ENCODE assay signal across 18 cellular contexts in the genomic region with DNA sequence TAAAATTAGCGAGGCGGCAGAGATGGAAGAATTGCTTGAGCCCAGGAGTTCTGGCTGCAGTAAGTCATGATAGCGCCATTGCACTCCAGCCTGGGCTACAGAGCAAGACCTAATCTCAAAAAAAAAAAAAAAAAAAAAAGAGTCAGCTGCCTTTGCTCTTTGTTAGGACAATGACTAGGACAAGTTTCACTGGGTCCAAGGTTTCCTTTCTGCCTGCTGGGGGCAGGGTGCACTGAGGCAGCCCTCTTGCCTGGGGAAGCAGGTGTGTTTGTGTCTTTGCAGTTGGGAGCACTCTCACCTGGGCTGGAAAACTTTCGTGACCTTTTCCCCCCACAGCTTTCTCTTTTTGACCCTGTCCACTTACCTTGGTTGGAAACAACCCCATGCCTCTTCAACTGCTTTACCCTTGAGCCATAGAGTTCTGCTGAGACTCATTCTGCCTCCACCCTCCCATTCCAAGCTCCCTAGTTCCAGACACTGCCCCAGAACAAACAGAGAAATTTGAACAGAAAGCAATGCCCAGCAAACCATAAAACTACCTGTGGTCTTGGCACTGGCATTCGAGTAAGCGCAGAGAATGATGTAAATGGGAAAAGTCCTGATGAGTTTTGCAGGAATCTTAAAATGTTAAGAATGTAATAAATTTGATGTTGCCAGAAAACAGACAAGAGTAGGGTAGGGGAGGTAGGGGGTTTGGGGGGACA.
"Had no signal": no experiment of that assay in that cellular context is flagged by ENCODE, and none has a peak within 500 bp of the region (broad histone marks: within the 10 kb centered on the region; RNA-seq: fewer than 3 reads in every experiment).

No MANE protein-coding gene starts in this region.

- H3K27me3 Mint-ChIP-seq: naive B cell had no signal

- H3K4me3 Mint-ChIP-seq: activated T-helper 17 cell treated with anti-CD3 and anti-CD28 coated beads, Interleukin-2, amount 50 U/mL, for 72 hours; naive B cell had no signal

- ATAC-seq: activated T-helper 17 cell treated with anti-CD3 and anti-CD28 coated beads, Interleukin-2, amount 50 U/mL, for 72 hours; foreskin keratinocyte; left lobe of liver had no signal

- H3K27ac ChIP-seq: breast epithelium, foreskin keratinocyte, neutrophil, right atrium auricular region, skin epidermis, thoracic aorta had no signal

- H3K27ac Mint-ChIP-seq: activated T-helper 17 cell treated with anti-CD3 and anti-CD28 coated beads, Interleukin-2, amount 50 U/mL, for 72 hours; naive B cell had no signal

- H3K4me3 ChIP-seq: breast epithelium, right atrium auricular region, skin epidermis, thoracic aorta had no signal

- H3K36me3 ChIP-seq: breast epithelium, neutrophil, right atrium auricular region, thoracic aorta had no signal

- H3K36me3 Mint-ChIP-seq: naive B cell had no signal

- H3K27me3 ChIP-seq: breast epithelium, foreskin keratinocyte, neutrophil, right atrium auricular region had no signal

- H3K4me1 ChIP-seq: breast epithelium, right atrium auricular region had no signal

- DNase-seq: activated CD4-positive, alpha-beta T cell treated with anti-CD3 and anti-CD28 coated beads for 1 hour; activated CD4-positive, alpha-beta T cell treated with anti-CD3 and anti-CD28 coated beads, Interleukin-2, amount 50 U/mL, for 4 hours; activated naive CD4-positive, alpha-beta T cell treated with Interleukin-2 at 50 U/mL for 16 hours; activated T-cell treated with anti-CD3 and anti-CD28 coated beads for 4 hours; aorta; cerebellar nuclear complex; effector CD8-positive, alpha-beta T cell; foreskin keratinocyte; midbrain; naive B cell; T-helper 9 cell had no signal

- H3K4me1 Mint-ChIP-seq: activated T-helper 17 cell treated with anti-CD3 and anti-CD28 coated beads, Interleukin-2, amount 50 U/mL, for 72 hours; naive B cell had no signal
